Comparison of ENCODE assay signal across 9 cellular contexts in genomic region chr11:13999704-14000103, GRCh38. TPM values are rescaled to one million over a fixed set of nuclear protein-coding genes. Genes with fewer than 3 reads are reported as not detected.
"Had no signal": no experiment of that assay in that cellular context is flagged by ENCODE, and none has a peak within 500 bp of the region (broad histone marks: within the 10 kb centered on the region; RNA-seq: fewer than 3 reads in every experiment).

No MANE protein-coding gene starts in this region.

- H3K4me2 ChIP-seq: GM23338 had no signal

- H3K27ac ChIP-seq: GM23248 had no signal

- H3K9ac ChIP-seq: GM23248 had no signal

- H3K4me1 ChIP-seq: HAP-1 had no signal

- ATAC-seq: GM23338, HCT116 had no signal

- H2AFZ ChIP-seq: GM23248, GM23338 had no signal

- DNase-seq: GM23248, GOT3, H7, H9, HCEC 1CT, HFFc6 had no signal

- H3K36me3 ChIP-seq: HAP-1 had no signal

- H3K4me3 ChIP-seq: GM23248, GM23338, HAP-1 had no signal

- H3K9me3 ChIP-seq: HAP-1 had no signal

RNA-seq across cellular contexts. Expression of gene SPON1, which starts 37.2 kb away (rescaled TPM):
- total RNA-seq: HFFc6 had no signal
